8 cellular contexts compared by ENCODE assay signal in the genomic region with DNA sequence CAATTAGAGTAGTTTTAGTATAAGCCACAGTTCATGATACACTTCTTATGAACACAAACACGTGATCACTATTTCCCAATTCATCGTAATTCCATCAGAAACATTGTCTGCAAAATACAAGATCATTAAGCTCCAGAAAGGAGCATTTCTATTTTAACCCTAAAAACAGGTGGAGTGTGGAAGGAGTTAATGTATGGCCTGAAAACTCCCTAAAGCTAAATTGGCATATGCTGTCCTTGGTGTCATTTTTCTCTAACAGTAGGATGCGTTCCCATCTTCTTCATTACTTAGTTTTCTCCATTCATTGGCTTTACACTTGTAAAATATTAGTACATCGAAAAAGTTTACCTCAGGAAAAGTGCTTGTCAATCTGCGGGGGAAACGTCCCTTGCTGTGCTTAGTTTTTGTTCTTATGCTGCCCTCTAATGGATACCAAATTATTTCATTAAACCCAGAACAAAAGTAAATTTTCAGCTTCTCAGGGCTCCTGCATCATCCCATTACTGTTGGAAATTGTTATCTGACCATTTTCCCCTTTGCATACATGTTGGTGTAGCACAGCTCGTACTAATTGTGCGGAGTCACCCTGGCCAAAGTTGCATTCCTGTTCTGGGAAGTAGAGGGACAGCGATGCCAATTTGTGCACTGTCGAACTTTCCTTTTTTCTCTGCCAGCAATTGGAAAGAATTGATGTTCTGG.
DNase-seq lines count a peak whose midpoint lies in the region; ATAC-seq, FAIRE-seq and TF ChIP-seq lines count a peak whose summit lies in the region.

No MANE protein-coding gene starts in this region.

- no peak overlapping the region; the same call in 1 of the 2 replicates for H2AK5ac ChIP-seq in H1 (ENCODE audit: low read depth, low read length)

- CTCF ChIA-PET in H1 (lab: Charles Lee; ENCODE audit: partially characterized antibody), result interaction anchor here (0.6 to 2.3 kb wide), 23 partner anchors 8 to 1211 kb away, joined by 3 to 13 read pairs (median 4); no protein-coding TSS in a partner anchor

- H3K9me3 ChIP-seq in RWPE2 (ENCODE audit: severe bottlenecking) (no peaks in the 10 kb centered on the region), H1 (ENCODE audit: insufficient read depth in 2 of 2, low read depth in 1 of 2, low read length in 1 of 2) (no peaks in the 10 kb centered on the region), mucosa of descending colon (no peaks in the 10 kb centered on the region)

- 49% methylated on average over 10 of the region's 10 CpGs; no CpG with 5 or more reads in 1 of the 2 experiments for whole genome bisulfite sequencing in H1 (ENCODE audit: extremely low coverage in 1 of 2, insufficient coverage in 1 of 2, insufficient read length in 1 of 2, insufficient replicate concordance in 2 of 2, low coverage in 1 of 2, low lambda C conversion rate in 2 of 2, missing lambda C conversion rate in 1 of 2), 2 experiments

- no peaks in the 10 kb centered on the region for H3K23me2 ChIP-seq in H1 (ENCODE audit: low read depth, low read length)

- no peaks in the 10 kb centered on the region for H3K79me1 ChIP-seq in H1 (ENCODE audit: low read depth, low read length)

- H3K23ac ChIP-seq in H1 (ENCODE audit: insufficient read length), result no peak overlapping the region

- FAIRE-seq in H1 (lab: Jason Lieb, UNC), result peak; percentile 90

- ATAC-seq in GM21423 (IDR thresholded peaks at IDR 0.05; ENCODE audit: unreplicated experiment), result peak; percentile 66
- peak; percentile 54; the same call in 1 of the 3 replicates for ATAC-seq in RWPE2 (ENCODE audit: low read depth)
- ATAC-seq in mucosa of descending colon, result peak; percentile 49

- no peak overlapping the region for H4K8ac ChIP-seq in H1 (ENCODE audit: extremely low read depth, insufficient read depth, low read length)

- H3K9ac ChIP-seq in H1 (replicated peaks in 1 of 4; ENCODE audit: extremely low read depth in 1 of 4, low read depth in 3 of 4, low read length in 3 of 4), result no peak overlapping the region

- peak; percentile 83 for TF ChIP-seq CTCF in RWPE2 (IDR thresholded peaks at IDR 0.05; ENCODE audit: poor library complexity, severe bottlenecking)
- TF ChIP-seq CTCF in H1 (IDR thresholded peaks at IDR 0.05; ENCODE audit: control extremely low read depth in 1 of 3, insufficient read depth in 1 of 3, low read depth in 1 of 3, low read length in 3 of 3), result peak in 2 of 3 experiments; percentile 42 to 51; a peak in 2 of 4 replicates
- no peak for TF ChIP-seq CTCF in mucosa of descending colon (IDR thresholded peaks at IDR 0.05)

- H4K5ac ChIP-seq in H1 (ENCODE audit: insufficient read length, low read depth, low read length), result no peak overlapping the region

- H3K27ac ChIP-seq in RWPE2 (ENCODE audit: poor library complexity, severe bottlenecking), result no peak overlapping the region
- H3K27ac ChIP-seq in H1 (ENCODE audit: low read depth, low read length), result no peak overlapping the region

- H3K4me3 ChIP-seq in Jurkat, Clone E6-1 (ENCODE audit: low read length), result no peak overlapping the region
- no peak overlapping the region for H3K4me3 ChIP-seq in RWPE2 (ENCODE audit: severe bottlenecking)
- no peak overlapping the region for H3K4me3 ChIP-seq in H1 (ENCODE audit: extremely low read depth in 1 of 4, insufficient read depth in 2 of 4, low read depth in 3 of 4, low read length in 4 of 4)
- H3K4me3 ChIP-seq in mucosa of descending colon, result no peak overlapping the region

- H4K20me1 ChIP-seq in H1 (replicated peaks in 1 of 2; ENCODE audit: control insufficient read depth in 1 of 2, insufficient read depth in 2 of 2, low read length in 2 of 2), result no peaks in the 10 kb centered on the region

- H4K91ac ChIP-seq in H1 (replicated peaks; ENCODE audit: insufficient read length, low read length), result no peak overlapping the region

- POLR2A ChIA-PET in H1 (lab: Charles Lee; ENCODE audit: partially characterized antibody), result no interaction called here

- peak; percentile 10 for DNase-seq in activated CD8-positive, alpha-beta memory T cell treated with anti-CD3 and anti-CD28 coated beads, Interleukin-2, amount 50 U/mL, for 1 hour (ENCODE audit: extremely low read depth)
- no peak for DNase-seq in activated CD8-positive, alpha-beta memory T cell treated with anti-CD3 and anti-CD28 coated beads, Interleukin-2, amount 50 U/mL, for 48 hours
- peak; percentile 27 for DNase-seq in Jurkat, Clone E6-1 (ENCODE audit: low read depth, low spot score)
- no peak for DNase-seq in RWPE2 (ENCODE audit: low spot score)
- DNase-seq in H1 (ENCODE audit: low read depth in 1 of 2, low spot score in 2 of 2), result no peak
- peak in 1 of 3 donors; percentile 20 for DNase-seq in mucosa of descending colon
- DNase-seq in T1000 (lab: John Stamatoyannopoulos, UW), result no peak

- H3K36me3 ChIP-seq in RWPE2 (ENCODE audit: low read depth) (peaks cover 5% of the 10 kb centered on the region; the same call in 1 of the 2 replicates), H1 (ENCODE audit: control insufficient read depth in 2 of 4, insufficient read depth in 4 of 4, low read length in 3 of 4) (no peaks in the 10 kb centered on the region), mucosa of descending colon (ENCODE audit: low read depth) (no peaks in the 10 kb centered on the region)

- H2BK20ac ChIP-seq in H1 (ENCODE audit: low read length), result no peak overlapping the region

- H3K27me3 ChIP-seq in RWPE2 (ENCODE audit: insufficient read depth, poor library complexity, severe bottlenecking) (no peaks in the 10 kb centered on the region), H1 (replicated peaks in 1 of 4; ENCODE audit: control insufficient read depth in 3 of 4, extremely low read depth in 1 of 4, insufficient read depth in 3 of 4, low read length in 3 of 4) (no peaks in the 10 kb centered on the region)

- H3K56ac ChIP-seq in H1 (replicated peaks; ENCODE audit: insufficient read length, low read depth, low read length), result no peak overlapping the region

- no peak for TF ChIP-seq EP300 in H1 (IDR thresholded peaks at IDR 0.05; ENCODE audit: borderline replicate concordance in 1 of 2, low read depth in 2 of 2, low read length in 2 of 2)

- H3K18ac ChIP-seq in H1 (ENCODE audit: extremely low read depth, low read length), result no peak overlapping the region

- intact Hi-C loops in mucosa of descending colon (cut with DNase I, micrococcal nuclease), result loop anchor here in 1 of 2 donors (5.0 kb wide), 1 partner anchor 303 kb away; no protein-coding TSS in a partner anchor

- H3K4me2 ChIP-seq in H1 (ENCODE audit: insufficient read depth in 1 of 2, low read depth in 2 of 2, low read length in 2 of 2), result no peak overlapping the region

- H3K4me1 ChIP-seq in RWPE2 (ENCODE audit: insufficient read depth, poor library complexity, severe bottlenecking), result no peaks in the 10 kb centered on the region
- peaks cover 0 to 14% (median 10%) of the 10 kb centered on the region in 4 experiments; a peak in 5 of 7 replicates for H3K4me1 ChIP-seq in H1 (replicated peaks in 1 of 4; ENCODE audit: control insufficient read depth in 3 of 4, insufficient read depth in 4 of 4, low read length in 3 of 4)
- H3K4me1 ChIP-seq in mucosa of descending colon (ENCODE audit: low read depth), result no peaks in the 10 kb centered on the region

- TF ChIP-seq RAD21 in H1 (IDR thresholded peaks at IDR 0.05 in 1 of 2, conservative IDR thresholded peaks at IDR 0.05 in 1 of 2; ENCODE audit: low read depth in 2 of 2, low read length in 2 of 2), result peak; percentile 80 to 82

- H3K79me2 ChIP-seq in H1 (ENCODE audit: control insufficient read depth in 1 of 2, insufficient read depth in 2 of 2, low read length in 2 of 2), result no peaks in the 10 kb centered on the region

- no peak overlapping the region for H2BK120ac ChIP-seq in H1 (replicated peaks; ENCODE audit: low read depth, low read length)

- no peak overlapping the region for H2AFZ ChIP-seq in H1 (ENCODE audit: low read length)

- no peak overlapping the region for H2BK15ac ChIP-seq in H1 (ENCODE audit: low read length)

- H2BK5ac ChIP-seq in H1 (ENCODE audit: low read depth, low read length), result no peak overlapping the region

- no peak overlapping the region for H2BK12ac ChIP-seq in H1 (ENCODE audit: low read depth, low read length)

- no peak for TF ChIP-seq POLR2A in H1 (IDR thresholded peaks at IDR 0.05; ENCODE audit: control extremely low read depth in 1 of 2, low read depth in 2 of 2, low read length in 2 of 2)

- H3K4ac ChIP-seq in H1 (replicated peaks; ENCODE audit: insufficient read length, low read depth, low read length), result no peak overlapping the region

- no peak overlapping the region for H3K14ac ChIP-seq in H1 (ENCODE audit: insufficient read length)

TF ChIP-seq in H1, 55 proteins besides CTCF, POLR2A, EP300 and RAD21:
- TF ChIP-seq NANOG (IDR thresholded peaks at IDR 0.05; ENCODE audit: insufficient read depth, low read depth, low read length, poor library complexity, severe bottlenecking) (no peak), SIN3A (conservative IDR thresholded peaks at IDR 0.05 in 1 of 2, IDR thresholded peaks at IDR 0.05 in 1 of 2; ENCODE audit: low read depth in 1 of 2, low read length in 2 of 2) (no peak)

Comparison
In these comparisons a context has a peak if more than half of its experiments do, and no peak if none do; other contexts are left out.
1. DNase-seq: peak in activated CD8-positive, alpha-beta memory T cell treated with anti-CD3 and anti-CD28 coated beads, Interleukin-2, amount 50 U/mL, for 1 hour (single experiment) and Jurkat, Clone E6-1 (single experiment); none in activated CD8-positive, alpha-beta memory T cell treated with anti-CD3 and anti-CD28 coated beads, Interleukin-2, amount 50 U/mL, for 48 hours (single experiment), RWPE2 (single experiment), H1 (0 of 2) and T1000 (single experiment).
2. Peak in every context shown above with its lines, with median percentiles within 50 percentile points of each other: ATAC-seq.